1 cellular context compared by ENCODE assay signal in genomic region chr20:63636752-63637633, GRCh38.
TF ChIP-seq lines count a peak whose summit lies in the region.

No MANE protein-coding gene starts in this region.

TF ChIP-seq in H1, 55 proteins besides CTCF, POLR2A, EP300 and RAD21:
- TF ChIP-seq GABPA (IDR thresholded peaks at IDR 0.05; ENCODE audit: borderline replicate concordance, insufficient read depth, low read length) (no peak), SP1 (IDR thresholded peaks at IDR 0.05; ENCODE audit: low read depth, low read length) (no peak), BACH1 (IDR thresholded peaks at IDR 0.05; ENCODE audit: low read length) (no peak), FOSL1 (IDR thresholded peaks at IDR 0.05; ENCODE audit: insufficient read depth, low read depth, low read length) (no peak), CBX8 (IDR thresholded peaks at IDR 0.05; ENCODE audit: borderline replicate concordance, low read depth, low read length) (no peak), RBBP5 (IDR thresholded peaks at IDR 0.05; ENCODE audit: borderline replicate concordance, low read depth, low read length) (no peak)
